In the genomic region with DNA sequence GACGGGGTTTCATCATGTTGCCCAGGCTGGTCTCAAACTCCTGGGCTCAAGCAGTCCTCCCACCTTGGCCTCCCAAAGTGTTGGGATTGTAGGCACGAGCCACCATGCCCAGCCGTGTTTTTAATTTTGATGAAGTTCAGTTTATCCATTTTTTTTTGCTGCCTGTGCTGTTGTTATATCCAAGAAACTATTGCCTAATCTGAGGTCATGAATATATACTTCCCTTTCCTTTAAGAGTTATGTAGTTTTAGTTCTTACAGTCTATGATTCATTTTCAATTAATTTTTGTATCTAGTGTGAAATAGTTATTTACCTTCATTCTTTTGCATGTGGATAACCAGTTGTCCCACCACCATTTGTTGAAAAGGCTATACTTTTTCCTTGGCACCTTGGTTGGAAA, we compare ENCODE assay signal across 21 cellular contexts. TPM values are rescaled to one million over a fixed set of nuclear protein-coding genes. Genes with fewer than 3 reads are reported as not detected.
DNase-seq lines count a peak whose midpoint lies in the region; ATAC-seq, FAIRE-seq and TF ChIP-seq lines count a peak whose summit lies in the region.
"Had no signal": no experiment of that assay in that cellular context is flagged by ENCODE, and none has a peak within 500 bp of the region (broad histone marks: within the 10 kb centered on the region; RNA-seq: fewer than 3 reads in every experiment).

No MANE protein-coding gene starts in this region.

- peaks cover 32 to 80% (median 63%) of the 10 kb centered on the region in 11 experiments for H3K9me3 ChIP-seq in BLaER1 treated with 17β-estradiol and CSF1 and Interleukin-3, amounts not matched to agents 10 nM and 100 nM (replicated peaks in 1 of 11)
- no peaks in the 10 kb centered on the region for H3K9me3 ChIP-seq in upper lobe of right lung
- peaks cover 6 to 30% of the 10 kb centered on the region in 2 donors for H3K9me3 ChIP-seq in neuronal stem cell (replicated peaks in 1 of 2; ENCODE audit: control insufficient read depth in 2 of 2, insufficient read depth in 1 of 2, low read depth in 1 of 2, low read length in 2 of 2)

- peaks cover 0 to 16% (median 9%) of the 10 kb centered on the region in 10 experiments; a peak in 12 of 20 replicates for H3K4me1 ChIP-seq in BLaER1 treated with 17β-estradiol and CSF1 and Interleukin-3, amounts not matched to agents 10 nM and 100 nM
- H3K4me1 ChIP-seq in upper lobe of right lung (no peaks in the 10 kb centered on the region), neuronal stem cell (ENCODE audit: control insufficient read depth in 2 of 2, insufficient read depth in 1 of 2, low read depth in 1 of 2, low read length in 2 of 2) (peaks cover 1 to 2% of the 10 kb centered on the region in 2 donors)

- no peak overlapping the region for H2BK15ac ChIP-seq in neuronal stem cell (ENCODE audit: low read length)

- H3K36me3 ChIP-seq in BLaER1 treated with 17β-estradiol and CSF1 and Interleukin-3, amounts not matched to agents 10 nM and 100 nM = peaks cover 9 to 77% (median 61%) of the 10 kb centered on the region in 11 experiments; a peak in 20 of 22 replicates
- H3K36me3 ChIP-seq in bronchial epithelial cell (ENCODE audit: control insufficient read depth, insufficient read depth, low read length) = no peaks in the 10 kb centered on the region
- no peaks in the 10 kb centered on the region for H3K36me3 ChIP-seq in upper lobe of right lung
- H3K36me3 ChIP-seq in neuronal stem cell (replicated peaks in 1 of 2; ENCODE audit: control insufficient read depth in 2 of 2, insufficient read depth in 2 of 2, low read length in 2 of 2) = peaks cover 4 to 17% of the 10 kb centered on the region in 2 donors

- intact Hi-C loops in upper lobe of right lung (cut with DNase I) = no loop called here

- no peak overlapping the region for H3K18ac ChIP-seq in neuronal stem cell (ENCODE audit: low read length)

- H4K8ac ChIP-seq in neuronal stem cell (ENCODE audit: low read depth, low read length) = no peak overlapping the region

- H2BK12ac ChIP-seq in neuronal stem cell (ENCODE audit: low read length) = no peak overlapping the region

- no peak overlapping the region for H4K91ac ChIP-seq in neuronal stem cell (ENCODE audit: low read depth, low read length, poor library complexity)

- TF ChIP-seq CTCF in NB4 (IDR thresholded peaks at IDR 0.05; ENCODE audit: low read depth, low read length) = no peak
- TF ChIP-seq CTCF in bronchial epithelial cell (IDR thresholded peaks at IDR 0.05; ENCODE audit: insufficient read depth, low read length, severe bottlenecking) = no peak
- no peak for TF ChIP-seq CTCF in upper lobe of right lung (IDR thresholded peaks at IDR 0.05)

- no peak overlapping the region for H2AK5ac ChIP-seq in neuronal stem cell (ENCODE audit: low read depth, low read length)

- H3K27me3 ChIP-seq in BLaER1 treated with 17β-estradiol and CSF1 and Interleukin-3, amounts not matched to agents 10 nM and 100 nM = no peaks in the 10 kb centered on the region
- no peaks in the 10 kb centered on the region for H3K27me3 ChIP-seq in bronchial epithelial cell (ENCODE audit: control insufficient read depth, insufficient read depth, low read length)
- no peaks in the 10 kb centered on the region for H3K27me3 ChIP-seq in upper lobe of right lung
- H3K27me3 ChIP-seq in neuronal stem cell (ENCODE audit: control insufficient read depth in 3 of 3, insufficient read depth in 3 of 3, low read depth in 1 of 3, low read length in 3 of 3) = no peaks in the 10 kb centered on the region

- peak; percentile 49 for DNase-seq in CD1c-positive myeloid dendritic cell (ENCODE audit: extremely low spot score)
- DNase-seq in NB4 (ENCODE audit: low read depth) = peak; percentile 67
- peak; percentile 28 for DNase-seq in bronchial epithelial cell (ENCODE audit: low read depth)
- DNase-seq in SW480 (ENCODE audit: low spot score) = no peak
- no peak for DNase-seq in NCI-H226
- DNase-seq in upper lobe of right lung = no peak
- no peak for DNase-seq in neuronal stem cell (ENCODE audit: low spot score)
- DNase-seq: CD8-positive, alpha-beta memory T cell; DMS79 treated with DMSO at 0.1 percent for 48 hours; H9; NCI-H1048; NCI-H1436 treated with DMSO at 0.1 percent for 48 hours; NCI-H2029 treated with DMSO at 0.1 percent for 48 hours; NCI-H2171 treated with DMSO at 0.1 percent for 48 hours; NCI-H510A treated with DMSO at 0.1 percent for 48 hours; NCI-H82; Right ventricle myocardium superior had no signal

- no peak overlapping the region for H2BK5ac ChIP-seq in neuronal stem cell (ENCODE audit: low read length)

- no peaks in the 10 kb centered on the region for H4K20me1 ChIP-seq in BLaER1 treated with 17β-estradiol and CSF1 and Interleukin-3, amounts not matched to agents 10 nM and 100 nM

- no peak overlapping the region for H3K9ac ChIP-seq in BLaER1 treated with 17β-estradiol and CSF1 and Interleukin-3, amounts not matched to agents 10 nM and 100 nM
- H3K9ac ChIP-seq in neuronal stem cell (ENCODE audit: low read depth, low read length, poor library complexity) = no peak overlapping the region

- TF ChIP-seq POLR2A in NB4 (IDR thresholded peaks at IDR 0.05; ENCODE audit: extremely low read depth, insufficient read length) = no peak

- H3K79me1 ChIP-seq in neuronal stem cell (ENCODE audit: low read depth, low read length) = no peaks in the 10 kb centered on the region

- no peak for ATAC-seq in upper lobe of right lung
- ATAC-seq: SK-N-SH treated with all-trans-retinoic acid at 6 μM for 48 hours had no signal

- peak overlapping the region in 3 of 11 experiments; percentile 11 to 46 (median 15); a peak in 3 of 22 replicates for H3K27ac ChIP-seq in BLaER1 treated with 17β-estradiol and CSF1 and Interleukin-3, amounts not matched to agents 10 nM and 100 nM
- H3K27ac ChIP-seq in upper lobe of right lung = no peak overlapping the region
- no peak overlapping the region for H3K27ac ChIP-seq in neuronal stem cell (replicated peaks; ENCODE audit: low read length)

- peak overlapping the region in 6 of 11 experiments; percentile 29 to 83 (median 67); a peak in 11 of 22 replicates for H3K4me2 ChIP-seq in BLaER1 treated with 17β-estradiol and CSF1 and Interleukin-3, amounts not matched to agents 10 nM and 100 nM
- H3K4me2 ChIP-seq in neuronal stem cell (ENCODE audit: insufficient read depth, low read length, poor library complexity, severe bottlenecking) = no peak overlapping the region

- no CpG with 5 or more reads among the region's 3 CpGs for WGBS in neuronal stem cell (ENCODE audit: extremely low coverage in 2 of 2, insufficient read length in 2 of 2, insufficient replicate concordance in 1 of 2), 2 donors

- no peak overlapping the region for H3K4ac ChIP-seq in neuronal stem cell (ENCODE audit: low read length)

- no peak overlapping the region for H3K14ac ChIP-seq in neuronal stem cell (ENCODE audit: low read length)

- H2AFZ ChIP-seq in neuronal stem cell (ENCODE audit: low read length) = no peak overlapping the region

- no peak overlapping the region for H2BK120ac ChIP-seq in neuronal stem cell (ENCODE audit: low read depth, low read length)

- FAIRE-seq in bronchial epithelial cell (lab: Jason Lieb, UNC) = no peak
- FAIRE-seq: HTR-8/SVneo, RCC 7860 had no signal

- H3K4me3 ChIP-seq in BLaER1 treated with 17β-estradiol and CSF1 and Interleukin-3, amounts not matched to agents 10 nM and 100 nM = no peak overlapping the region
- H3K4me3 ChIP-seq in NB4 (ENCODE audit: low read depth, low read length) = no peak overlapping the region
- no peak overlapping the region for H3K4me3 ChIP-seq in bronchial epithelial cell (ENCODE audit: low read depth, low read length)
- no peak overlapping the region for H3K4me3 ChIP-seq in upper lobe of right lung
- no peak overlapping the region for H3K4me3 ChIP-seq in neuronal stem cell (ENCODE audit: low read length in 2 of 2)

- no peak overlapping the region for H3K23ac ChIP-seq in neuronal stem cell (ENCODE audit: low read depth, low read length, poor library complexity)

RNA-seq across cellular contexts. Expression of a gene that starts 50.9 kb away (rescaled TPM):
- total RNA-seq in bronchial epithelial cell (11.3 and 15.7 TPM in 2 replicates), upper lobe of right lung (48.3 TPM)
- 6.7 TPM for polyA plus RNA-seq in neuronal stem cell (2013, experiment 1 of 2)
- polyA plus RNA-seq in neuronal stem cell (2013, experiment 2 of 2) = 6.7 TPM

Comparison
In these comparisons a context has a peak if more than half of its experiments do, and no peak if none do; other contexts are left out.
1. DNase-seq: peak in CD1c-positive myeloid dendritic cell (single experiment), NB4 (single experiment) and bronchial epithelial cell (single experiment); none in SW480 (single experiment), NCI-H226 (single experiment), upper lobe of right lung (single experiment) and neuronal stem cell (single experiment).